8 cellular contexts compared by ENCODE assay signal in the genomic region with DNA sequence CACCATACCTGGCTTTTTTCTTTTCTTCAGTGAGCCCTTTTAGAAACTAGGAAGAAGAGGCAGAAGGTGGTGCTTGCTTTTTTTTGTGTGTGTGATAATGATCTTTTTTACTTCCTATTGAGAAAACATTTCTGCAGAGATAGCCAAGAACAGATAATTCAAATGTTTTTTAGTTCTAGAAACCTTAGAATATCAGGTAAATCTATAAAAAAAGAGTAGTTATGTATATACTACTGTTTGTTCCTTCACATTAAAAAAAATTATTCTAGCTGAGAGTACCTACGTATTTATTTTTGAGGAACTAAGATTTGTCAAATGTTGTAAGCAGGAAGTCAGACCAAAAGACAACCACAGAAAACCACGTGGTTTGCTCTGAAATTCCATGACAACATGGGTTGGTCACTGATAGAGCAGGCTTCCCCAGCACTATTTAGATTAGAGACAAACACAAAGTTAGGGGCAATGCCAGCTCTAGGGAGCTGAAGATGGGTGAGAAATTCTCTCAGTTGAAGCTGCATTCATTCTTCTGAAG. TPM values are rescaled to one million over a fixed set of nuclear protein-coding genes. Genes with fewer than 3 reads are reported as not detected.
DNase-seq lines count a peak whose midpoint lies in the region; ATAC-seq and TF ChIP-seq lines count a peak whose summit lies in the region.

No MANE protein-coding gene starts in this region.

- no peak overlapping the region for H3K4me2 ChIP-seq in PC-3 (ENCODE audit: low read length)

- ATAC-seq in GM18858 (IDR thresholded peaks at IDR 0.05; ENCODE audit: unreplicated experiment) (peak; percentile 80), HG02938 (IDR thresholded peaks at IDR 0.05; ENCODE audit: unreplicated experiment) (peak; percentile 82), PC-3 (peak; percentile 35; the same call in 1 of the 2 replicates), WTC11 (no peak)
- peak; percentile 71 for ATAC-seq in activated naive CD8-positive, alpha-beta T cell treated with anti-CD3 and anti-CD28 coated beads, Interleukin-2, amount 10 ng/mL, durations not matched to agents 7 days and 5 days (ENCODE audit: low read depth)

- peaks cover 5% of the 10 kb centered on the region; the same call in 1 of the 2 replicates for H3K4me1 ChIP-seq in PC-3 (ENCODE audit: insufficient read depth, low read length)

- H3K27me3 ChIP-seq in PC-3 (ENCODE audit: low read length), result no peaks in the 10 kb centered on the region

- no peaks in the 10 kb centered on the region for H4K20me1 ChIP-seq in PC-3 (ENCODE audit: low read length)

- no peaks in the 10 kb centered on the region for H3F3A ChIP-seq in PC-3 (ENCODE audit: low read length, unreplicated experiment)

- H3K36me3 Mint-ChIP-seq in activated naive CD8-positive, alpha-beta T cell treated with anti-CD3 and anti-CD28 coated beads, Interleukin-2, amount 10 ng/mL, durations not matched to agents 7 days and 5 days, result peaks cover 62% of the 10 kb centered on the region
- peaks cover 47% of the 10 kb centered on the region for H3K36me3 Mint-ChIP-seq in WTC11

- H3K27ac Mint-ChIP-seq in activated naive CD8-positive, alpha-beta T cell treated with anti-CD3 and anti-CD28 coated beads, Interleukin-2, amount 10 ng/mL, durations not matched to agents 7 days and 5 days, result peak overlapping the region; percentile 94
- H3K27ac Mint-ChIP-seq in WTC11, result no peak overlapping the region

- DNase-seq in PC-3 (peak; percentile 35), myocyte (ENCODE audit: low read depth) (peak; percentile 61), NCI-H2196 (lab: John Stamatoyannopoulos, UW; ENCODE audit: unreplicated experiment) (no peak), HK-2 (ENCODE audit: unreplicated experiment) (no peak), WTC11 (ENCODE audit: low spot score) (no peak)
- DNase-seq in activated naive CD8-positive, alpha-beta T cell treated with anti-CD3 and anti-CD28 coated beads, Interleukin-2, amount 10 ng/mL, durations not matched to agents 7 days and 5 days, result no peak

- H3K4me3 ChIP-seq in PC-3 (ENCODE audit: low read length), result no peak overlapping the region

- peak overlapping the region; percentile 73 for H3K4me3 Mint-ChIP-seq in activated naive CD8-positive, alpha-beta T cell treated with anti-CD3 and anti-CD28 coated beads, Interleukin-2, amount 10 ng/mL, durations not matched to agents 7 days and 5 days
- no peak overlapping the region for H3K4me3 Mint-ChIP-seq in WTC11

- H3K9me2 ChIP-seq in PC-3 (replicated peaks; ENCODE audit: low read length), result no peaks in the 10 kb centered on the region

- H3K27me3 Mint-ChIP-seq in activated naive CD8-positive, alpha-beta T cell treated with anti-CD3 and anti-CD28 coated beads, Interleukin-2, amount 10 ng/mL, durations not matched to agents 7 days and 5 days, result no peaks in the 10 kb centered on the region
- H3K27me3 Mint-ChIP-seq in WTC11 (ENCODE audit: low read depth), result no peaks in the 10 kb centered on the region

- no peak overlapping the region for H3K9ac ChIP-seq in PC-3 (ENCODE audit: low read length)

- no peaks in the 10 kb centered on the region for H3K9me3 Mint-ChIP-seq in activated naive CD8-positive, alpha-beta T cell treated with anti-CD3 and anti-CD28 coated beads, Interleukin-2, amount 10 ng/mL, durations not matched to agents 7 days and 5 days
- H3K9me3 Mint-ChIP-seq in WTC11, result no peaks in the 10 kb centered on the region

- POLR2A ChIA-PET in PC-3 (lab: Charles Lee; ENCODE audit: unreplicated experiment), result no interaction called here
- POLR2A ChIA-PET in activated naive CD8-positive, alpha-beta T cell treated with anti-CD3 and anti-CD28 coated beads, Interleukin-2, amount 10 ng/mL, durations not matched to agents 7 days and 5 days (lab: Charles Lee), result interaction anchor here (1.2 to 4.7 kb wide), 6 partner anchors 9 to 19 kb away, joined by 4 to 72 read pairs (median 9); a partner anchor contains a TSS
- POLR2A ChIA-PET in WTC11 (lab: Charles Lee), result no interaction called here

- H3K27ac ChIP-seq in PC-3 (ENCODE audit: low read length), result no peak overlapping the region

- peaks cover 54% of the 10 kb centered on the region for H3K4me1 Mint-ChIP-seq in activated naive CD8-positive, alpha-beta T cell treated with anti-CD3 and anti-CD28 coated beads, Interleukin-2, amount 10 ng/mL, durations not matched to agents 7 days and 5 days
- no peaks in the 10 kb centered on the region for H3K4me1 Mint-ChIP-seq in WTC11

- intact Hi-C loops in PC-3 (cut with micrococcal nuclease), result no loop called here

- no peaks in the 10 kb centered on the region for H3K9me3 ChIP-seq in PC-3 (ENCODE audit: low read length)

- TF ChIP-seq CTCF in PC-3 (conservative IDR thresholded peaks at IDR 0.05; ENCODE audit: low read depth, low read length) (no peak), WTC11 (IDR thresholded peaks at IDR 0.05) (no peak)

- peaks cover 41% of the 10 kb centered on the region for H3K36me3 ChIP-seq in PC-3 (ENCODE audit: low read depth, low read length)

- CTCF ChIA-PET in PC-3 (lab: Charles Lee) (no interaction called here), WTC11 (lab: Charles Lee) (no interaction called here)

- no peaks in the 10 kb centered on the region for H3K79me2 ChIP-seq in PC-3 (ENCODE audit: low read length)

- no TSS peak for BruUV-seq in PC-3 (replicated peaks; lab: Mats Ljungman, UMichigan)

- H2AFZ ChIP-seq in PC-3 (ENCODE audit: low read length), result no peak overlapping the region

TF ChIP-seq in WTC11, 78 proteins besides CTCF, POLR2A, EP300 and RAD21:
- no peak for TF ChIP-seq SOX15 (CRISPR knock-in tag; IDR thresholded peaks at IDR 0.05)
- TF ChIP-seq, protein P1, sequence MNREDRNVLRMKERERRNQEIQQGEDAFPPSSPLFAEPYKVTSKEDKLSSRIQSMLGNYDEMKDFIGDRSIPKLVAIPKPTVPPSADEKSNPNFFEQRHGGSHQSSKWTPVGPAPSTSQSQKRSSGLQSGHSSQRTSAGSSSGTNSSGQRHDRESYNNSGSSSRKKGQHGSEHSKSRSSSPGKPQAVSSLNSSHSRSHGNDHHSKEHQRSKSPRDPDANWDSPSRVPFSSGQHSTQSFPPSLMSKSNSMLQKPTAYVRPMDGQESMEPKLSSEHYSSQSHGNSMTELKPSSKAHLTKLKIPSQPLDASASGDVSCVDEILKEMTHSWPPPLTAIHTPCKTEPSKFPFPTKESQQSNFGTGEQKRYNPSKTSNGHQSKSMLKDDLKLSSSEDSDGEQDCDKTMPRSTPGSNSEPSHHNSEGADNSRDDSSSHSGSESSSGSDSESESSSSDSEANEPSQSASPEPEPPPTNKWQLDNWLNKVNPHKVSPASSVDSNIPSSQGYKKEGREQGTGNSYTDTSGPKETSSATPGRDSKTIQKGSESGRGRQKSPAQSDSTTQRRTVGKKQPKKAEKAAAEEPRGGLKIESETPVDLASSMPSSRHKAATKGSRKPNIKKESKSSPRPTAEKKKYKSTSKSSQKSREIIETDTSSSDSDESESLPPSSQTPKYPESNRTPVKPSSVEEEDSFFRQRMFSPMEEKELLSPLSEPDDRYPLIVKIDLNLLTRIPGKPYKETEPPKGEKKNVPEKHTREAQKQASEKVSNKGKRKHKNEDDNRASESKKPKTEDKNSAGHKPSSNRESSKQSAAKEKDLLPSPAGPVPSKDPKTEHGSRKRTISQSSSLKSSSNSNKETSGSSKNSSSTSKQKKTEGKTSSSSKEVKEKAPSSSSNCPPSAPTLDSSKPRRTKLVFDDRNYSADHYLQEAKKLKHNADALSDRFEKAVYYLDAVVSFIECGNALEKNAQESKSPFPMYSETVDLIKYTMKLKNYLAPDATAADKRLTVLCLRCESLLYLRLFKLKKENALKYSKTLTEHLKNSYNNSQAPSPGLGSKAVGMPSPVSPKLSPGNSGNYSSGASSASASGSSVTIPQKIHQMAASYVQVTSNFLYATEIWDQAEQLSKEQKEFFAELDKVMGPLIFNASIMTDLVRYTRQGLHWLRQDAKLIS (CRISPR knock-in tag; IDR thresholded peaks at IDR 0.05; ENCODE audit: borderline replicate concordance), result no peak
- no peak for TF ChIP-seq SP1 (CRISPR knock-in tag; conservative IDR thresholded peaks at IDR 0.05)
- TF ChIP-seq, protein P2, sequence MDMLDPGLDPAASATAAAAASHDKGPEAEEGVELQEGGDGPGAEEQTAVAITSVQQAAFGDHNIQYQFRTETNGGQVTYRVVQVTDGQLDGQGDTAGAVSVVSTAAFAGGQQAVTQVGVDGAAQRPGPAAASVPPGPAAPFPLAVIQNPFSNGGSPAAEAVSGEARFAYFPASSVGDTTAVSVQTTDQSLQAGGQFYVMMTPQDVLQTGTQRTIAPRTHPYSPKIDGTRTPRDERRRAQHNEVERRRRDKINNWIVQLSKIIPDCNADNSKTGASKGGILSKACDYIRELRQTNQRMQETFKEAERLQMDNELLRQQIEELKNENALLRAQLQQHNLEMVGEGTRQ (CRISPR knock-in tag; IDR thresholded peaks at IDR 0.05), result no peak
- TF ChIP-seq ZNF138 (CRISPR knock-in tag; conservative IDR thresholded peaks at IDR 0.05), result no peak
- no peak for TF ChIP-seq ZNF263 (CRISPR knock-in tag; IDR thresholded peaks at IDR 0.05; ENCODE audit: low read depth)

RNA-seq across cellular contexts. Expression of a gene that starts 12.8 kb away (rescaled TPM):
- total RNA-seq in PC-3 (2014; rRNA removed) (18.6 and 20.6 TPM in 2 replicates), myocyte (11.3 and 11.4 TPM in 2 replicates), WTC11 (2021) (36.0 to 41.2 TPM (median 37.9 TPM) in 3 replicates)
- 100 to 1,000 TPM; 205 to 229 TPM for total RNA-seq in activated naive CD8-positive, alpha-beta T cell treated with anti-CD3 and anti-CD28 coated beads, Interleukin-2, amount 10 ng/mL, durations not matched to agents 7 days and 5 days
- 7.8 TPM for polyA plus RNA-seq in myocyte (2012)

RNA-seq across cellular contexts. Expression of a gene that starts 19.0 kb away (rescaled TPM):
- total RNA-seq in PC-3 (2014; rRNA removed) (103 and 120 TPM in 2 replicates), myocyte (35.4 and 35.7 TPM in 2 replicates), WTC11 (2021) (35.9 to 37.7 TPM (median 36.7 TPM) in 3 replicates)
- 10 to 100 TPM; 14.4 to 15.4 TPM for total RNA-seq in activated naive CD8-positive, alpha-beta T cell treated with anti-CD3 and anti-CD28 coated beads, Interleukin-2, amount 10 ng/mL, durations not matched to agents 7 days and 5 days
- 42.5 TPM for polyA plus RNA-seq in myocyte (2012)

Comparison
In these comparisons a context has a peak if more than half of its experiments do, and no peak if none do; other contexts are left out.
1. DNase-seq: peak in PC-3 (single experiment) and myocyte (single experiment); none in activated naive CD8-positive, alpha-beta T cell treated with anti-CD3 and anti-CD28 coated beads, Interleukin-2, amount 10 ng/mL, durations not matched to agents 7 days and 5 days (single experiment), NCI-H2196 (single experiment), HK-2 (single experiment) and WTC11 (single experiment).